Comparison of ENCODE assay signal across 1 cellular context in genomic region chr1:3352952-3353331, GRCh38.
TF ChIP-seq lines count a peak whose summit lies in the region.

No MANE protein-coding gene starts in this region.

TF ChIP-seq in HEK293, 187 proteins besides CTCF, POLR2A, EP300 and RAD21 (continued from another document and continues in another):
- TF ChIP-seq ZNF280D (tag by site-specific recombination; IDR thresholded peaks at IDR 0.05): no peak
- no peak for TF ChIP-seq ZNF416 (tag by site-specific recombination; IDR thresholded peaks at IDR 0.05)
- no peak for TF ChIP-seq ZNF302 (tag by site-specific recombination; IDR thresholded peaks at IDR 0.05; ENCODE audit: low read depth)
- no peak for TF ChIP-seq ZNF112 (tag by site-specific recombination; IDR thresholded peaks at IDR 0.05)
- TF ChIP-seq ZNF561 (tag by site-specific recombination; IDR thresholded peaks at IDR 0.05; ENCODE audit: borderline replicate concordance): 0 out of 2 replicates have a peak, but pooled peaks have one; percentile 17
- no peak for TF ChIP-seq ZNF660 (tag by site-specific recombination; IDR thresholded peaks at IDR 0.05)
- TF ChIP-seq ZBTB44 (tag by site-specific recombination; IDR thresholded peaks at IDR 0.05): peak; percentile 95
- no peak for TF ChIP-seq ZNF585B (tag by site-specific recombination; IDR thresholded peaks at IDR 0.05)
- TF ChIP-seq KLF10 (tag by site-specific recombination; IDR thresholded peaks at IDR 0.05): no peak; the same call in 1 of the 2 replicates
- TF ChIP-seq ZFP3 (tag by site-specific recombination; IDR thresholded peaks at IDR 0.05; ENCODE audit: low read depth): no peak
- no peak; the same call in 1 of the 2 replicates for TF ChIP-seq ZEB2 (tag by site-specific recombination; IDR thresholded peaks at IDR 0.05)
- TF ChIP-seq ZNF223 (tag by site-specific recombination; IDR thresholded peaks at IDR 0.05): 0 out of 2 replicates have a peak, but pooled peaks have one; percentile 12
- TF ChIP-seq ZNF639 (tag by site-specific recombination; IDR thresholded peaks at IDR 0.05): no peak
- TF ChIP-seq SCRT1 (tag by site-specific recombination; IDR thresholded peaks at IDR 0.05; ENCODE audit: borderline replicate concordance): no peak
- no peak for TF ChIP-seq MZF1 (tag by site-specific recombination; IDR thresholded peaks at IDR 0.05; ENCODE audit: borderline replicate concordance)
- TF ChIP-seq HOXC10 (CRISPR knock-in tag; IDR thresholded peaks at IDR 0.05): no peak
- TF ChIP-seq TCF7L2 (IDR thresholded peaks at IDR 0.05; ENCODE audit: borderline replicate concordance, low read depth, low read length): no peak
- no peak for TF ChIP-seq ZNF354C (tag by site-specific recombination; IDR thresholded peaks at IDR 0.05; ENCODE audit: borderline replicate concordance, low read depth)
- TF ChIP-seq ZNF37A (tag by site-specific recombination; IDR thresholded peaks at IDR 0.05): no peak
- TF ChIP-seq ZBTB48 (tag by site-specific recombination; IDR thresholded peaks at IDR 0.05): no peak
- TF ChIP-seq KLF17 (tag by site-specific recombination; IDR thresholded peaks at IDR 0.05): peak; percentile 100
- no peak for TF ChIP-seq GLI4 (tag by site-specific recombination; IDR thresholded peaks at IDR 0.05)
- TF ChIP-seq ZFP69B (tag by site-specific recombination; IDR thresholded peaks at IDR 0.05): no peak
- no peak for TF ChIP-seq PRDM2 (tag by site-specific recombination; IDR thresholded peaks at IDR 0.05; ENCODE audit: borderline replicate concordance)
- no peak for TF ChIP-seq ZNF433 (tag by site-specific recombination; IDR thresholded peaks at IDR 0.05; ENCODE audit: low read depth)
- TF ChIP-seq ZNF398 (tag by site-specific recombination; IDR thresholded peaks at IDR 0.05): no peak
- TF ChIP-seq ZBTB1 (tag by site-specific recombination; IDR thresholded peaks at IDR 0.05): no peak
- no peak for TF ChIP-seq ZNF155 (tag by site-specific recombination; IDR thresholded peaks at IDR 0.05)
- TF ChIP-seq ZNF311 (tag by site-specific recombination; IDR thresholded peaks at IDR 0.05; ENCODE audit: borderline replicate concordance): no peak
- no peak for TF ChIP-seq ZNF549 (tag by site-specific recombination; IDR thresholded peaks at IDR 0.05)
- TF ChIP-seq PBX3 (CRISPR knock-in tag; IDR thresholded peaks at IDR 0.05): no peak
- TF ChIP-seq ZNF26 (tag by site-specific recombination; IDR thresholded peaks at IDR 0.05): no peak
- no peak for TF ChIP-seq ZNF324 (tag by site-specific recombination; IDR thresholded peaks at IDR 0.05)
- no peak for TF ChIP-seq ZNF23 (tag by site-specific recombination; IDR thresholded peaks at IDR 0.05; ENCODE audit: borderline replicate concordance)
- no peak for TF ChIP-seq YY1 (tag by site-specific recombination; IDR thresholded peaks at IDR 0.05)
- TF ChIP-seq ELK4 (IDR thresholded peaks at IDR 0.05; ENCODE audit: borderline replicate concordance, low read depth, low read length): no peak
